In the genomic region with DNA sequence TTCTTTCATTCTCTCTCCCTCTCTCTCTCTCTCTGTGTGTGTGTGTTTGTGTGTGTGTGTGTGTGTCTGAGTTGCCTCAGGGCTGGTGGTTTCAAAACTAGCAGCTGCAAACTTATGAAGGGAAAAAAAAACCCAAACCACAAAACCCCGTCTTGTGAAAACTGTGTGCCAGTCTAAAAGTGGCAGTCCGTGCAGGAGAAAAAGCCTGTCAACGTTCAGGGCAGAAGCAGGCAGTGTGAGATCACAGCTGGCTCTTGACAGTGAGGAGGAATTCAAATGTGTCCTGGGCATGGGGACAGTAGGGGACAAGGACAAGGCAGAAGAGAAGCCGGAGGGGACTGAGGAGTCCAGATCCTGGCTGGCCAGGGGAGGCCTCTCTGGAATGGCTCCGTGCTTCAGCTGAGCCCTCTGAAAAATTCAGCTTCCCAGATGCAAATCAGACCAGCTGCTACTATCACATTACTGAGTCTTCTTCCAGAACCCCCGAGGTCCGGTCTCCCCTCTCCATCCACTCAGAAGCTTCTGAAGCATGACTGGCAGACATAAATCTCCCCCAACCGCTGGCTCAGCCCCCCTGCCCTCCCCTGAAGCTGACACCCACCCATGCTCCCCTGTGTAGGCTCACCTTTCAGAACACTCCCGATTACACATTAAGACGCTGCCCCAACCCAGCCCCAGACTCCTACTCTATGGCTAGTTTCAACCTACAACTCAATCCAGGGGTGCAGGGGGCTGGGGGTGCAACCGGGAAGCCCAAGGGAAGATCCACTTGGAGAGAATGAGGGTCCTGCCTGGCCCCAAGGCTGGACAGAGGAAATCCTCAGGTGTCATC, we compare ENCODE assay signal across 1 cellular context.
TF ChIP-seq lines count a peak whose summit lies in the region.

No MANE protein-coding gene starts in this region.

TF ChIP-seq in GM23338, 12 proteins besides CTCF, POLR2A, EP300 and RAD21 (continued from another document):
- TF ChIP-seq, protein P1, sequence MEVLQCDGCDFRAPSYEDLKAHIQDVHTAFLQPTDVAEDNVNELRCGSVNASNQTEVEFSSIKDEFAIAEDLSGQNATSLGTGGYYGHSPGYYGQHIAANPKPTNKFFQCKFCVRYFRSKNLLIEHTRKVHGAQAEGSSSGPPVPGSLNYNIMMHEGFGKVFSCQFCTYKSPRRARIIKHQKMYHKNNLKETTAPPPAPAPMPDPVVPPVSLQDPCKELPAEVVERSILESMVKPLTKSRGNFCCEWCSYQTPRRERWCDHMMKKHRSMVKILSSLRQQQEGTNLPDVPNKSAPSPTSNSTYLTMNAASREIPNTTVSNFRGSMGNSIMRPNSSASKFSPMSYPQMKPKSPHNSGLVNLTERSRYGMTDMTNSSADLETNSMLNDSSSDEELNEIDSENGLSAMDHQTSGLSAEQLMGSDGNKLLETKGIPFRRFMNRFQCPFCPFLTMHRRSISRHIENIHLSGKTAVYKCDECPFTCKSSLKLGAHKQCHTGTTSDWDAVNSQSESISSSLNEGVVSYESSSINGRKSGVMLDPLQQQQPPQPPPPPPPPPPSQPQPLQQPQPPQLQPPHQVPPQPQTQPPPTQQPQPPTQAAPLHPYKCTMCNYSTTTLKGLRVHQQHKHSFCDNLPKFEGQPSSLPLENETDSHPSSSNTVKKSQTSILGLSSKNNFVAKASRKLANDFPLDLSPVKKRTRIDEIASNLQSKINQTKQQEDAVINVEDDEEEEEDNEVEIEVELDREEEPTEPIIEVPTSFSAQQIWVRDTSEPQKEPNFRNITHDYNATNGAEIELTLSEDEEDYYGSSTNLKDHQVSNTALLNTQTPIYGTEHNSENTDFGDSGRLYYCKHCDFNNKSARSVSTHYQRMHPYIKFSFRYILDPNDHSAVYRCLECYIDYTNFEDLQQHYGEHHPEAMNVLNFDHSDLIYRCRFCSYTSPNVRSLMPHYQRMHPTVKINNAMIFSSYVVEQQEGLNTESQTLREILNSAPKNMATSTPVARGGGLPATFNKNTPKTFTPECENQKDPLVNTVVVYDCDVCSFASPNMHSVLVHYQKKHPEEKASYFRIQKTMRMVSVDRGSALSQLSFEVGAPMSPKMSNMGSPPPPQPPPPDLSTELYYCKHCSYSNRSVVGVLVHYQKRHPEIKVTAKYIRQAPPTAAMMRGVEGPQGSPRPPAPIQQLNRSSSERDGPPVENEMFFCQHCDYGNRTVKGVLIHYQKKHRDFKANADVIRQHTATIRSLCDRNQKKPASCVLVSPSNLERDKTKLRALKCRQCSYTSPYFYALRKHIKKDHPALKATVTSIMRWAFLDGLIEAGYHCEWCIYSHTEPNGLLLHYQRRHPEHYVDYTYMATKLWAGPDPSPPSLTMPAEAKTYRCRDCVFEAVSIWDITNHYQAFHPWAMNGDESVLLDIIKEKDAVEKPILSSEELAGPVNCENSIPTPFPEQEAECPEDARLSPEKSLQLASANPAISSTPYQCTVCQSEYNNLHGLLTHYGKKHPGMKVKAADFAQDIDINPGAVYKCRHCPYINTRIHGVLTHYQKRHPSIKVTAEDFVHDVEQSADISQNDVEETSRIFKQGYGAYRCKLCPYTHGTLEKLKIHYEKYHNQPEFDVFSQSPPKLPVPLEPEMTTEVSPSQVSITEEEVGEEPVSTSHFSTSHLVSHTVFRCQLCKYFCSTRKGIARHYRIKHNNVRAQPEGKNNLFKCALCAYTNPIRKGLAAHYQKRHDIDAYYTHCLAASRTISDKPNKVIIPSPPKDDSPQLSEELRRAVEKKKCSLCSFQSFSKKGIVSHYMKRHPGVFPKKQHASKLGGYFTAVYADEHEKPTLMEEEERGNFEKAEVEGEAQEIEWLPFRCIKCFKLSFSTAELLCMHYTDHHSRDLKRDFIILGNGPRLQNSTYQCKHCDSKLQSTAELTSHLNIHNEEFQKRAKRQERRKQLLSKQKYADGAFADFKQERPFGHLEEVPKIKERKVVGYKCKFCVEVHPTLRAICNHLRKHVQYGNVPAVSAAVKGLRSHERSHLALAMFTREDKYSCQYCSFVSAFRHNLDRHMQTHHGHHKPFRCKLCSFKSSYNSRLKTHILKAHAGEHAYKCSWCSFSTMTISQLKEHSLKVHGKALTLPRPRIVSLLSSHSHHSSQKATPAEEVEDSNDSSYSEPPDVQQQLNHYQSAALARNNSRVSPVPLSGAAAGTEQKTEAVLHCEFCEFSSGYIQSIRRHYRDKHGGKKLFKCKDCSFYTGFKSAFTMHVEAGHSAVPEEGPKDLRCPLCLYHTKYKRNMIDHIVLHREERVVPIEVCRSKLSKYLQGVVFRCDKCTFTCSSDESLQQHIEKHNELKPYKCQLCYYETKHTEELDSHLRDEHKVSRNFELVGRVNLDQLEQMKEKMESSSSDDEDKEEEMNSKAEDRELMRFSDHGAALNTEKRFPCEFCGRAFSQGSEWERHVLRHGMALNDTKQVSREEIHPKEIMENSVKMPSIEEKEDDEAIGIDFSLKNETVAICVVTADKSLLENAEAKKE (CRISPR knock-in tag; IDR thresholded peaks at IDR 0.05) = no peak
- no peak for TF ChIP-seq EZH2phosphoT487 (IDR thresholded peaks at IDR 0.05; ENCODE audit: unreplicated experiment)
